Comparison of ENCODE assay signal across 10 cellular contexts in the genomic region with DNA sequence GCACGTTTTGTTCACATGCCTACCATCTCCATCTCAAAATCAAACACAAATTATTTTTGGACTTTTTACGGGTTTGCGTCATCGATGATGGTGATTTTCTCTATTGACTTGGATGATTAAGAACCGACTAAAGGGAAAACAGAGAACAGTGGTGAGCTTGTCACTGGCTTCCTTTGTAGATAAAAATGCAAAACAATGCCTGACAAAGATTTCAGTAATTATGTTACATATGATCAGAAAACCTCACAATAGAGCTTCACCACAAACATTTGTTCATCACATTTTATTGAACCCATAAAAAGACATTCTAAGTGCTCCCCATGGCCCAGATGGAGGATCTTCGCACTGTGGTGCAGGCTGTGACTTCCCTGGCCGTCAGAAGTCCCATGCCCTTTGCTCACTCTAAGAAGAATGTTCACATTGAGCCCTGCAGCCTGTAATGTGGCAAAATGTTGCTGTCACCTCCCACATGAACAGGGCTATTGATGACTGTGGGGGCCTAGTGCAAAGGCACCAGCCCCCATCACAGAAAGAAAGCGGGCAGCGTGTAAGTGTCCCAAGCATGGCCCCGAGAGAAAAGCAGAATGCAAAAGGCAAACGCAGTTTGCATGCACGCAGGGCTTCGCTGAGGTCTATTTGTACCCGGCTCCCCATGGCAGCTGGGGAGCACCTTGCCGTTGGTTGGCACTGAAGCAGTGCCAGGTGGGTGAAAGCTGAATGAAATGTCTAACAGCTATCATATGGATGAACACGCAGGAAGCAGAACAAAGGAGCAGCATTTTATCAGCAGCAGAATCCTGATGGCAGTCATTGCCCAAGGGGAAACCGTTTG.
A peak's percentile ranks its signal among the peaks of the same experiment; 100 is the strongest.
DNase-seq lines count a peak whose midpoint lies in the region; ATAC-seq and TF ChIP-seq lines count a peak whose summit lies in the region.
"Had no signal": no experiment of that assay in that cellular context is flagged by ENCODE, and none has a peak within 500 bp of the region (broad histone marks: within the 10 kb centered on the region; RNA-seq: fewer than 3 reads in every experiment).

No MANE protein-coding gene starts in this region.

- no peak for TF ChIP-seq CTCF in glutamatergic neuron (IDR thresholded peaks at IDR 0.05; ENCODE audit: partially characterized antibody, unreplicated experiment)

- H3K9me3 Mint-ChIP-seq in glutamatergic neuron (ENCODE audit: unreplicated experiment) = peaks cover 5% of the 10 kb centered on the region
- H3K9me3 Mint-ChIP-seq in stimulated activated naive B cell treated with anti-CD40 and anti-IgM and Interleukin-4, amounts not matched to agents 10 μg/mL and 1 μg/mL and 100 μg/mL, for 72 hours = no peaks in the 10 kb centered on the region

- ATAC-seq in stimulated activated naive B cell treated with anti-CD40 and anti-IgM and Interleukin-4, amounts not matched to agents 10 μg/mL and 1 μg/mL and 100 μg/mL, for 72 hours (replicated peaks) = no peak

- H3K4me1 Mint-ChIP-seq in glutamatergic neuron (ENCODE audit: low read depth, unreplicated experiment) = peaks cover 34% of the 10 kb centered on the region
- H3K4me1 Mint-ChIP-seq in stimulated activated naive B cell treated with anti-CD40 and anti-IgM and Interleukin-4, amounts not matched to agents 10 μg/mL and 1 μg/mL and 100 μg/mL, for 72 hours = peaks cover 41 to 78% of the 10 kb centered on the region in 2 donors

- peaks cover 5% of the 10 kb centered on the region for H3K27me3 Mint-ChIP-seq in glutamatergic neuron (ENCODE audit: unreplicated experiment)
- H3K27me3 Mint-ChIP-seq in stimulated activated naive B cell treated with anti-CD40 and anti-IgM and Interleukin-4, amounts not matched to agents 10 μg/mL and 1 μg/mL and 100 μg/mL, for 72 hours = no peaks in the 10 kb centered on the region

- H3K36me3 Mint-ChIP-seq in glutamatergic neuron (ENCODE audit: unreplicated experiment) = peaks cover 4% of the 10 kb centered on the region
- H3K36me3 Mint-ChIP-seq in stimulated activated naive B cell treated with anti-CD40 and anti-IgM and Interleukin-4, amounts not matched to agents 10 μg/mL and 1 μg/mL and 100 μg/mL, for 72 hours = peaks cover 34 to 79% of the 10 kb centered on the region in 2 donors

- DNase-seq in DMS79 treated with DMSO at 0.1 percent for 48 hours (lab: John Stamatoyannopoulos, UW) = peak; percentile 40
- DNase-seq in DMS79 (lab: John Stamatoyannopoulos, UW) = no peak
- peak; percentile 76 for DNase-seq in NCI-H2107 (lab: John Stamatoyannopoulos, UW)
- DNase-seq in glutamatergic neuron = no peak
- no peak for DNase-seq in stimulated activated naive B cell treated with anti-CD40 and anti-IgM and Interleukin-4, amounts not matched to agents 10 μg/mL and 1 μg/mL and 100 μg/mL, for 72 hours
- DNase-seq in NCI-H1930 (lab: John Stamatoyannopoulos, UW) = no peak
- DNase-seq in GM19238 (ENCODE audit: insufficient read length, low spot score) = no peak
- DNase-seq in NOMO-1 treated with dmso at 0.1 percent for 144 hours (lab: John Stamatoyannopoulos, UW; ENCODE audit: unreplicated experiment) = no peak
- DNase-seq: DND-41, MV-4-11 had no signal

- H3K27ac Mint-ChIP-seq in glutamatergic neuron (ENCODE audit: unreplicated experiment) = peak overlapping the region; percentile 75
- H3K27ac Mint-ChIP-seq in stimulated activated naive B cell treated with anti-CD40 and anti-IgM and Interleukin-4, amounts not matched to agents 10 μg/mL and 1 μg/mL and 100 μg/mL, for 72 hours = peak overlapping the region; percentile 42

- H3K4me3 Mint-ChIP-seq in glutamatergic neuron (ENCODE audit: unreplicated experiment) = peak overlapping the region; percentile 60
- H3K4me3 Mint-ChIP-seq in stimulated activated naive B cell treated with anti-CD40 and anti-IgM and Interleukin-4, amounts not matched to agents 10 μg/mL and 1 μg/mL and 100 μg/mL, for 72 hours = no peak overlapping the region

Comparison
In these comparisons a context has a peak if more than half of its experiments do, and no peak if none do; other contexts are left out.
1. DNase-seq: peak in DMS79 treated with DMSO at 0.1 percent for 48 hours (single experiment) and NCI-H2107 (single experiment); none in DMS79 (single experiment), glutamatergic neuron (single experiment), stimulated activated naive B cell treated with anti-CD40 and anti-IgM and Interleukin-4, amounts not matched to agents 10 μg/mL and 1 μg/mL and 100 μg/mL, for 72 hours (single experiment), NCI-H1930 (0 of 2), GM19238 (single experiment) and NOMO-1 treated with dmso at 0.1 percent for 144 hours (single experiment).